Comparison of ENCODE assay signal across 8 cellular contexts in genomic region chr22:31490496-31490925, GRCh38.
DNase-seq lines count a peak whose midpoint lies in the region; ATAC-seq and TF ChIP-seq lines count a peak whose summit lies in the region.

No MANE protein-coding gene starts in this region.

- no peaks in the 10 kb centered on the region for H3K9me3 ChIP-seq in HUES6 (ENCODE audit: control insufficient read depth, insufficient read depth, low read depth, low read length)
- no peaks in the 10 kb centered on the region for H3K9me3 ChIP-seq in iPS DF 6.9 (ENCODE audit: control insufficient read depth, insufficient read depth, low read length)

- no CpG with 5 or more reads among the region's 15 CpGs for WGBS in iPS DF 6.9 (ENCODE audit: insufficient coverage, insufficient read length)

- peaks cover 19% of the 10 kb centered on the region for H3K36me3 ChIP-seq in HUES6 (ENCODE audit: control insufficient read depth, insufficient read depth, low read length)
- H3K36me3 ChIP-seq in iPS DF 6.9 (ENCODE audit: control insufficient read depth, insufficient read depth, low read length), result peaks cover 3% of the 10 kb centered on the region; the same call in 1 of the 2 replicates

- peak overlapping the region; percentile 81 for H3K4me3 ChIP-seq in HUES6 (ENCODE audit: low read depth, low read length)
- H3K4me3 ChIP-seq in astrocyte of the spinal cord (ENCODE audit: low read depth, low read length), result peak overlapping the region; percentile 89
- H3K4me3 ChIP-seq in iPS DF 6.9 (ENCODE audit: low read length), result peak overlapping the region; percentile 61; the same call in 1 of the 2 replicates
- peak overlapping the region; percentile 87 for H3K4me3 ChIP-seq in skeletal muscle cell (ENCODE audit: low read depth, low read length)

- H3K4me1 ChIP-seq in HUES6 (ENCODE audit: control insufficient read depth, insufficient read depth, low read length) (peaks cover 14% of the 10 kb centered on the region), iPS DF 6.9 (ENCODE audit: control insufficient read depth, insufficient read depth, low read length) (no peaks in the 10 kb centered on the region)

- in situ Hi-C loops in astrocyte of the spinal cord (cut with HindIII; ENCODE audit: low sequenced_read_pairs), result no loop called here

- TF ChIP-seq CTCF in astrocyte of the spinal cord (IDR thresholded peaks at IDR 0.05; ENCODE audit: low read depth, low read length), result peak; percentile 13

- H3K9ac ChIP-seq in HUES6 (ENCODE audit: low read length), result peak overlapping the region; percentile 96

- peak; percentile 86 for DNase-seq in ELR (ENCODE audit: low read depth)
- DNase-seq in T-helper 2 cell, result peak in 4 of 5 experiments; percentile 36 to 82 (median 54)
- no peak for DNase-seq in astrocyte of the spinal cord (ENCODE audit: low read depth, low spot score)
- DNase-seq in iPS DF 6.9 (ENCODE audit: low read depth, low spot score), result peak; percentile 25
- DNase-seq in skeletal muscle cell (ENCODE audit: low read depth), result peak; percentile 39
- DNase-seq in NCI-H774 (lab: John Stamatoyannopoulos, UW), result no peak

- no peaks in the 10 kb centered on the region for H3K27me3 ChIP-seq in HUES6 (ENCODE audit: control insufficient read depth, insufficient read depth, low read length)
- H3K27me3 ChIP-seq in iPS DF 6.9 (ENCODE audit: control insufficient read depth, insufficient read depth, low read length), result no peaks in the 10 kb centered on the region

- ATAC-seq in GM21423 (IDR thresholded peaks at IDR 0.05; ENCODE audit: unreplicated experiment), result peak; percentile 55

- H3K27ac ChIP-seq in HUES6 (ENCODE audit: low read depth, low read length), result no peak overlapping the region
- no peak overlapping the region for H3K27ac ChIP-seq in iPS DF 6.9 (ENCODE audit: low read length)

Comparison
In these comparisons a context has a peak if more than half of its experiments do, and no peak if none do; other contexts are left out.
1. DNase-seq: peak in ELR (single experiment), T-helper 2 cell (4 of 5), iPS DF 6.9 (single experiment) and skeletal muscle cell (single experiment); none in astrocyte of the spinal cord (single experiment) and NCI-H774 (single experiment).
2. Peak in every context shown above with its lines, with median percentiles within 50 percentile points of each other: H3K4me3 ChIP-seq.